8 cellular contexts compared by ENCODE assay signal in genomic region chr19:57599761-57600383, GRCh38. TPM values are rescaled to one million over a fixed set of nuclear protein-coding genes. Genes with fewer than 3 reads are reported as not detected.
A peak's percentile ranks its signal among the peaks of the same experiment; 100 is the strongest.
DNase-seq lines count a peak whose midpoint lies in the region; ATAC-seq and TF ChIP-seq lines count a peak whose summit lies in the region.

Gene ZNF530, plus strand, starts transcription at chr19:57599885. Its CDS starts 4,461 bp downstream, at chr19:57604346.

- H3K36me3 Mint-ChIP-seq in activated T-cell treated with anti-CD3 and anti-CD28 coated beads, Interleukin-2, amount 50 U/mL, for 24 hours (ENCODE audit: low read depth): peaks cover 59% of the 10 kb centered on the region

- intact Hi-C loops in esophagus muscularis mucosa (cut with DNase I): no loop called here

- H3K4me3 Mint-ChIP-seq in activated T-cell treated with anti-CD3 and anti-CD28 coated beads, Interleukin-2, amount 50 U/mL, for 24 hours: peak within 1 kb of the TSS; percentile 85

- DNase-seq in D341Med (ENCODE audit: low spot score): peak; percentile 94
- peak; percentile 92 for DNase-seq in HuH-7.5 (ENCODE audit: low spot score)
- peak; percentile 87 for DNase-seq in OCI-M2 (lab: John Stamatoyannopoulos, UW; ENCODE audit: unreplicated experiment)
- peak; percentile 92 for DNase-seq in activated T-cell treated with anti-CD3 and anti-CD28 coated beads, Interleukin-2, amount 50 U/mL, for 24 hours
- DNase-seq in esophagus muscularis mucosa (ENCODE audit: extremely low spot score): peak; percentile 98
- DNase-seq in stimulated activated CD8-positive, alpha-beta memory T cell treated with anti-CD3 and anti-CD28 coated beads, Interleukin-7, amount 100 ng/mL, for 1 hour (ENCODE audit: low read depth in 2 of 2): peak; percentile 73 to 77

- H3K27ac Mint-ChIP-seq in activated T-cell treated with anti-CD3 and anti-CD28 coated beads, Interleukin-2, amount 50 U/mL, for 24 hours: peak within 1 kb of the TSS; percentile 79

- H3K9me3 Mint-ChIP-seq in activated T-cell treated with anti-CD3 and anti-CD28 coated beads, Interleukin-2, amount 50 U/mL, for 24 hours: peaks cover 61% of the 10 kb centered on the region

- peak; percentile 92 for ATAC-seq in GM21515 (IDR thresholded peaks at IDR 0.05; ENCODE audit: unreplicated experiment)

- TF ChIP-seq CTCF in esophagus muscularis mucosa (IDR thresholded peaks at IDR 0.05): no peak

- H3K27ac ChIP-seq in esophagus muscularis mucosa (replicated peaks in 1 of 4) (peak within 1 kb of the TSS; percentile 47 to 70 (median 60)), muscle layer of colon (ENCODE audit: low read depth, low read length) (peak within 1 kb of the TSS; percentile 27)

- TF ChIP-seq POLR2A in esophagus muscularis mucosa (IDR thresholded peaks at IDR 0.05; ENCODE audit: low read depth): no peak

- under 1% methylated on average over 17 of the region's 53 CpGs for WGBS in esophagus muscularis mucosa

- no peak for TF ChIP-seq EP300 in esophagus muscularis mucosa (IDR thresholded peaks at IDR 0.05)

- peaks cover 0 to 35% (median 20%) of the 10 kb centered on the region in 4 donors for H3K9me3 ChIP-seq in esophagus muscularis mucosa
- peaks cover 4% of the 10 kb centered on the region for H3K9me3 ChIP-seq in muscle layer of colon (ENCODE audit: low read length)

- H3K27me3 ChIP-seq in esophagus muscularis mucosa (no peaks in the 10 kb centered on the region), muscle layer of colon (ENCODE audit: control insufficient read depth in 1 of 2, insufficient read depth in 2 of 2, low read length in 2 of 2) (no peaks in the 10 kb centered on the region)

- H3K36me3 ChIP-seq in esophagus muscularis mucosa (peaks cover 7 to 23% (median 16%) of the 10 kb centered on the region in 4 donors), muscle layer of colon (ENCODE audit: insufficient read depth, low read length) (peaks cover 7% of the 10 kb centered on the region)

- H3K4me3 ChIP-seq in esophagus muscularis mucosa (peak within 1 kb of the TSS; percentile 79 to 91 (median 83)), muscle layer of colon (ENCODE audit: low read depth in 1 of 2, low read length in 2 of 2) (peak within 1 kb of the TSS; percentile 73 to 74)

- H3K4me1 ChIP-seq in esophagus muscularis mucosa (peaks cover 7 to 20% (median 20%) of the 10 kb centered on the region in 4 donors), muscle layer of colon (ENCODE audit: insufficient read depth, low read length) (peaks cover 6% of the 10 kb centered on the region)

- no peaks in the 10 kb centered on the region for H3K27me3 Mint-ChIP-seq in activated T-cell treated with anti-CD3 and anti-CD28 coated beads, Interleukin-2, amount 50 U/mL, for 24 hours

- peak within 1 kb of the TSS; percentile 24 for H3K9ac ChIP-seq in muscle layer of colon (ENCODE audit: low read length)

- peaks cover 20% of the 10 kb centered on the region for H3K4me1 Mint-ChIP-seq in activated T-cell treated with anti-CD3 and anti-CD28 coated beads, Interleukin-2, amount 50 U/mL, for 24 hours (ENCODE audit: low read depth)

RNA-seq across cellular contexts. Expression of gene ZNF530, which starts in this region (rescaled TPM):
- 1 to 10 TPM; 1.2 to 6.9 (median 2.8) TPM for total RNA-seq in esophagus muscularis mucosa

Comparison
In these comparisons a context has a peak if more than half of its experiments do, and no peak if none do; other contexts are left out.
1. Peak in every context shown above with its lines: DNase-seq, ATAC-seq, H3K4me3 ChIP-seq and H3K27ac ChIP-seq.